ENCODE assay signal across 8 cellular contexts in genomic region chr17:56125830-56126819, GRCh38. TPM values are rescaled to one million over a fixed set of nuclear protein-coding genes. Genes with fewer than 3 reads are reported as not detected.
DNase-seq lines count a peak whose midpoint lies in the region; ATAC-seq and TF ChIP-seq lines count a peak whose summit lies in the region.

No MANE protein-coding gene starts in this region.

- ATAC-seq in stimulated activated memory B cell treated with anti-CD40 and anti-IgM and Interleukin-4, amounts not matched to agents 10 μg/mL and 1 μg/mL and 100 μg/mL, for 72 hours = no peak
- ATAC-seq in GM19351 (IDR thresholded peaks at IDR 0.05; ENCODE audit: unreplicated experiment) = no peak
- ATAC-seq in activated T-cell treated with anti-CD3 and anti-CD28 coated beads, Interleukin-2, amount 50 U/mL, for 4 hours = no peak

- DNase-seq in GM12864 (ENCODE audit: low read depth) = no peak
- peak; percentile 82 for DNase-seq in NCI-H82 treated with DMSO at 0.1 percent for 48 hours (lab: John Stamatoyannopoulos, UW; ENCODE audit: unreplicated experiment)
- DNase-seq in ecto neural progenitor cell (ENCODE audit: low spot score) = peak; percentile 59
- peak; percentile 11 for DNase-seq in progenitor cell of endocrine pancreas (ENCODE audit: low spot score, unreplicated experiment)
- no peak for DNase-seq in activated T-cell treated with anti-CD3 and anti-CD28 coated beads, Interleukin-2, amount 50 U/mL, for 4 hours

- TF ChIP-seq CTCF in 22Rv1 (IDR thresholded peaks at IDR 0.05) = peak; percentile 70
- TF ChIP-seq CTCF in GM12864 (IDR thresholded peaks at IDR 0.05; ENCODE audit: low read depth, low read length, missing control alignments) = peak; percentile 45
- TF ChIP-seq CTCF in progenitor cell of endocrine pancreas (IDR thresholded peaks at IDR 0.05; ENCODE audit: unreplicated experiment) = peak; percentile 87

- no peak overlapping the region for H3K27ac ChIP-seq in 22Rv1

- H3K4me3 Mint-ChIP-seq in progenitor cell of endocrine pancreas (ENCODE audit: low read depth) = no peak overlapping the region
- H3K4me3 Mint-ChIP-seq in stimulated activated memory B cell treated with anti-CD40 and anti-IgM and Interleukin-4, amounts not matched to agents 10 μg/mL and 1 μg/mL and 100 μg/mL, for 72 hours = no peak overlapping the region
- no peak overlapping the region for H3K4me3 Mint-ChIP-seq in activated T-cell treated with anti-CD3 and anti-CD28 coated beads, Interleukin-2, amount 50 U/mL, for 4 hours

- H3K27me3 Mint-ChIP-seq in progenitor cell of endocrine pancreas = peaks cover 30% of the 10 kb centered on the region
- H3K27me3 Mint-ChIP-seq in stimulated activated memory B cell treated with anti-CD40 and anti-IgM and Interleukin-4, amounts not matched to agents 10 μg/mL and 1 μg/mL and 100 μg/mL, for 72 hours = no peaks in the 10 kb centered on the region
- H3K27me3 Mint-ChIP-seq in activated T-cell treated with anti-CD3 and anti-CD28 coated beads, Interleukin-2, amount 50 U/mL, for 4 hours (ENCODE audit: low read depth) = peaks cover 4% of the 10 kb centered on the region

- no peaks in the 10 kb centered on the region for H3K9me3 Mint-ChIP-seq in progenitor cell of endocrine pancreas (ENCODE audit: low read depth)
- H3K9me3 Mint-ChIP-seq in stimulated activated memory B cell treated with anti-CD40 and anti-IgM and Interleukin-4, amounts not matched to agents 10 μg/mL and 1 μg/mL and 100 μg/mL, for 72 hours = no peaks in the 10 kb centered on the region
- H3K9me3 Mint-ChIP-seq in activated T-cell treated with anti-CD3 and anti-CD28 coated beads, Interleukin-2, amount 50 U/mL, for 4 hours = no peaks in the 10 kb centered on the region

- H3K36me3 Mint-ChIP-seq in progenitor cell of endocrine pancreas (ENCODE audit: insufficient read depth) = no peaks in the 10 kb centered on the region
- H3K36me3 Mint-ChIP-seq in stimulated activated memory B cell treated with anti-CD40 and anti-IgM and Interleukin-4, amounts not matched to agents 10 μg/mL and 1 μg/mL and 100 μg/mL, for 72 hours = no peaks in the 10 kb centered on the region
- H3K36me3 Mint-ChIP-seq in activated T-cell treated with anti-CD3 and anti-CD28 coated beads, Interleukin-2, amount 50 U/mL, for 4 hours (ENCODE audit: insufficient read depth) = no peaks in the 10 kb centered on the region

- no peak overlapping the region for H3K4me3 ChIP-seq in GM12864 (ENCODE audit: low read depth, low read length)

- H3K27ac Mint-ChIP-seq in progenitor cell of endocrine pancreas = no peak overlapping the region
- no peak overlapping the region for H3K27ac Mint-ChIP-seq in stimulated activated memory B cell treated with anti-CD40 and anti-IgM and Interleukin-4, amounts not matched to agents 10 μg/mL and 1 μg/mL and 100 μg/mL, for 72 hours

- peaks cover 15% of the 10 kb centered on the region for H3K4me1 Mint-ChIP-seq in progenitor cell of endocrine pancreas (ENCODE audit: low read depth)
- H3K4me1 Mint-ChIP-seq in stimulated activated memory B cell treated with anti-CD40 and anti-IgM and Interleukin-4, amounts not matched to agents 10 μg/mL and 1 μg/mL and 100 μg/mL, for 72 hours = no peaks in the 10 kb centered on the region
- H3K4me1 Mint-ChIP-seq in activated T-cell treated with anti-CD3 and anti-CD28 coated beads, Interleukin-2, amount 50 U/mL, for 4 hours (ENCODE audit: low read depth) = no peaks in the 10 kb centered on the region

RNA-seq across cellular contexts. Expression of gene ANKFN1, which starts 27.1 kb away (rescaled TPM):
- not detected in 2 replicates for total RNA-seq in progenitor cell of endocrine pancreas
- total RNA-seq in activated T-cell treated with anti-CD3 and anti-CD28 coated beads, Interleukin-2, amount 50 U/mL, for 4 hours = not detected

Comparison
In these comparisons a context has a peak if more than half of its experiments do, and no peak if none do; other contexts are left out.
1. DNase-seq: peak in NCI-H82 treated with DMSO at 0.1 percent for 48 hours (single experiment), ecto neural progenitor cell (single experiment) and progenitor cell of endocrine pancreas (single experiment); none in GM12864 (single experiment) and activated T-cell treated with anti-CD3 and anti-CD28 coated beads, Interleukin-2, amount 50 U/mL, for 4 hours (single experiment).
2. Peak in every context shown above with its lines, with median percentiles within 50 percentile points of each other: CTCF ChIP-seq.